In genomic region chr10:13586676-13587355, GRCh38 we compare ENCODE assay signal across 8 cellular contexts. TPM values are rescaled to one million over a fixed set of nuclear protein-coding genes. Genes with fewer than 3 reads are reported as not detected.
DNase-seq lines count a peak whose midpoint lies in the region; ATAC-seq and TF ChIP-seq lines count a peak whose summit lies in the region.

A gene with protein sequence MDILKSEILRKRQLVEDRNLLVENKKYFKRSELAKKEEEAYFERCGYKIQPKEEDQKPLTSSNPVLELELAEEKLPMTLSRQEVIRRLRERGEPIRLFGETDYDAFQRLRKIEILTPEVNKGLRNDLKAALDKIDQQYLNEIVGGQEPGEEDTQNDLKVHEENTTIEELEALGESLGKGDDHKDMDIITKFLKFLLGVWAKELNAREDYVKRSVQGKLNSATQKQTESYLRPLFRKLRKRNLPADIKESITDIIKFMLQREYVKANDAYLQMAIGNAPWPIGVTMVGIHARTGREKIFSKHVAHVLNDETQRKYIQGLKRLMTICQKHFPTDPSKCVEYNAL (plus strand): TSS chr10:13586965. CDS start chr10:13587087, 122 bp downstream.

- peak; percentile 86 for DNase-seq in GM12864 (ENCODE audit: low read depth)
- DNase-seq in NCI-H1092 treated with DMSO at 0.1 percent for 48 hours (lab: John Stamatoyannopoulos, UW): peak; percentile 93
- peak; percentile 45 for DNase-seq in SKM-1 (lab: John Stamatoyannopoulos, UW; ENCODE audit: unreplicated experiment)
- peak; percentile 92 to 95 for DNase-seq in activated naive CD4-positive, alpha-beta T cell treated with anti-CD3 and anti-CD28 coated beads, Interleukin-2, amount 50 U/mL, for 72 hours (ENCODE audit: low spot score in 2 of 2)
- peak; percentile 56 for DNase-seq in glomerular endothelial cell (ENCODE audit: extremely low read depth, low read depth, low spot score)
- peak; percentile 93 for DNase-seq in occipital lobe (lab: John Stamatoyannopoulos, UW)

- peak; percentile 99 for TF ChIP-seq CTCF in GM12864 (IDR thresholded peaks at IDR 0.05; ENCODE audit: low read depth, low read length, missing control alignments)

- peak; percentile 99 for ATAC-seq in HG02623 (IDR thresholded peaks at IDR 0.05; ENCODE audit: unreplicated experiment)
- ATAC-seq in activated naive CD4-positive, alpha-beta T cell treated with anti-CD3 and anti-CD28 coated beads, Interleukin-2, amount 50 U/mL, for 72 hours: peak; percentile 99

- peaks cover 7% of the 10 kb centered on the region in 2 donors for H3K36me3 Mint-ChIP-seq in activated naive CD4-positive, alpha-beta T cell treated with anti-CD3 and anti-CD28 coated beads, Interleukin-2, amount 50 U/mL, for 72 hours

- H3K27ac ChIP-seq in temporal lobe (ENCODE audit: low read depth, low read length): no peak within 1 kb of the TSS

- no peaks in the 10 kb centered on the region for H3K9me3 Mint-ChIP-seq in activated naive CD4-positive, alpha-beta T cell treated with anti-CD3 and anti-CD28 coated beads, Interleukin-2, amount 50 U/mL, for 72 hours

- peak within 1 kb of the TSS; percentile 97 for H3K4me3 ChIP-seq in GM12864 (ENCODE audit: low read depth, low read length)

- H3K27ac Mint-ChIP-seq in activated naive CD4-positive, alpha-beta T cell treated with anti-CD3 and anti-CD28 coated beads, Interleukin-2, amount 50 U/mL, for 72 hours: peak within 1 kb of the TSS; percentile 95 to 100

RNA-seq across cellular contexts. Expression of the gene that starts here (rescaled TPM):
- total RNA-seq in activated naive CD4-positive, alpha-beta T cell treated with anti-CD3 and anti-CD28 coated beads, Interleukin-2, amount 50 U/mL, for 72 hours: 10 to 100 TPM; 19.9 to 31.2 TPM
- 16.8 and 18.4 TPM in 2 replicates for total RNA-seq in glomerular endothelial cell
- total RNA-seq in occipital lobe: 39.8 TPM
- 32.0 TPM for total RNA-seq in temporal lobe
